Comparison of ENCODE assay signal across 16 cellular contexts in the genomic region with DNA sequence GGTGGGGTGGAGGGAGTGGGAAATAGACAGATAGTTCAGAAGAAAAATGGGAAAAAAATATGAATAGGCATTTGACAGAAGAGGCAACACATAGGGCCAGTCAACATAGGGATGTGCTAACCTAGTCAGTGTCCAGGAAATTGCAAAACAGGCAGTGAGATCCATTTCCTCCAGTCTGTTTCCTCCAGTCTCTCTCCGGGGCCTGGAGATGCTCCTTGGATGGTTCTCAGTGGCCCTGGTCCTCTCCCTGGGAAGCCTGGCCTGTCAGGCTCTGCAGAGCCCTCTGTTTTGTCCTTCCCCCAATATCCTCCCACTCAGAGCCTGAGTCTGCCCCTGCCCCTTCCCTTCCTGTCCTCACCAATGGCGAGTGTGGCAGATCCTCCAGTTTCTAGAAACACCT. TPM values are rescaled to one million over a fixed set of nuclear protein-coding genes. Genes with fewer than 3 reads are reported as not detected.
DNase-seq lines count a peak whose midpoint lies in the region; ATAC-seq and TF ChIP-seq lines count a peak whose summit lies in the region.
"Had no signal": no experiment of that assay in that cellular context is flagged by ENCODE, and none has a peak within 500 bp of the region (broad histone marks: within the 10 kb centered on the region; RNA-seq: fewer than 3 reads in every experiment).

No MANE protein-coding gene starts in this region.

- no peaks in the 10 kb centered on the region for H3K36me3 ChIP-seq in OCI-LY3 (replicated peaks; ENCODE audit: low read depth, low read length)
- no peaks in the 10 kb centered on the region for H3K36me3 ChIP-seq in prostate gland
- no peaks in the 10 kb centered on the region for H3K36me3 ChIP-seq in vagina
- H3K36me3 ChIP-seq in gastrocnemius medialis, result no peaks in the 10 kb centered on the region
- H3K36me3 ChIP-seq: uterus had no signal

- peaks cover 35% of the 10 kb centered on the region; the same call in 1 of the 2 replicates for H3K9me3 ChIP-seq in OCI-LY3 (ENCODE audit: insufficient read depth, low read length)
- H3K9me3 ChIP-seq in prostate gland, result no peaks in the 10 kb centered on the region
- H3K9me3 ChIP-seq in vagina, result no peaks in the 10 kb centered on the region
- no peaks in the 10 kb centered on the region for H3K9me3 ChIP-seq in gastrocnemius medialis
- H3K9me3 ChIP-seq: uterus had no signal

- ATAC-seq in HG02759 (IDR thresholded peaks at IDR 0.05; ENCODE audit: unreplicated experiment), result no peak
- ATAC-seq in gastrocnemius medialis, result no peak
- ATAC-seq: stimulated activated effector memory CD8-positive, alpha-beta T cell treated with anti-CD3 and anti-CD28 coated beads, Interleukin-12 subunit alpha, Interleukin-12 subunit beta, amount 100 ng/mL, for 72 hours; WTC11 had no signal

- 0 out of 2 replicates have a peak overlapping the region, but pooled peaks have one; percentile 66 for H2AFZ ChIP-seq in OCI-LY3 (ENCODE audit: low read depth, low read length)

- peak overlapping the region; percentile 84 for H3K4me2 ChIP-seq in OCI-LY3 (ENCODE audit: low read length)

- DNase-seq in choroid plexus epithelial cell (ENCODE audit: low read depth) (peak; percentile 29), prostate gland (ENCODE audit: low spot score) (no peak), vagina (ENCODE audit: extremely low spot score in 2 of 2) (no peak), gastrocnemius medialis (no peak)
- no peak for DNase-seq in activated naive CD4-positive, alpha-beta T cell treated with anti-CD3 and anti-CD28 coated beads, Interleukin-2, amount 10 ng/mL, durations not matched to agents 7 days and 5 days
- DNase-seq: central memory CD4-positive, alpha-beta T cell; mesendoderm; NCI-H1417 treated with DMSO at 0.1 percent for 48 hours; SW 1271 had no signal

- TF ChIP-seq CTCF in OCI-LY3 (IDR thresholded peaks at IDR 0.05; ENCODE audit: low read depth, low read length) (no peak), choroid plexus epithelial cell (conservative IDR thresholded peaks at IDR 0.05; ENCODE audit: low read depth, low read length) (no peak), prostate gland (IDR thresholded peaks at IDR 0.05) (no peak), vagina (IDR thresholded peaks at IDR 0.05) (no peak), gastrocnemius medialis (IDR thresholded peaks at IDR 0.05 in 4 of 5, conservative IDR thresholded peaks at IDR 0.05 in 1 of 5) (no peak)

- H3K27me3 Mint-ChIP-seq in activated naive CD4-positive, alpha-beta T cell treated with anti-CD3 and anti-CD28 coated beads, Interleukin-2, amount 10 ng/mL, durations not matched to agents 7 days and 5 days, result peaks cover 8% of the 10 kb centered on the region
- H3K27me3 Mint-ChIP-seq: activated naive CD4-positive, alpha-beta T cell treated with anti-CD3 and anti-CD28 coated beads, Interleukin-2, amount 50 U/mL, for 24 hours had no signal

- no peaks in the 10 kb centered on the region for H4K20me1 ChIP-seq in OCI-LY3 (ENCODE audit: insufficient read depth, low read length)

- H3K4me1 Mint-ChIP-seq in activated naive CD4-positive, alpha-beta T cell treated with anti-CD3 and anti-CD28 coated beads, Interleukin-2, amount 10 ng/mL, durations not matched to agents 7 days and 5 days, result peaks cover 53% of the 10 kb centered on the region

- WGBS in prostate gland, result 91% methylated on average over 2 of the region's 2 CpGs

- CTCF ChIA-PET in activated naive CD4-positive, alpha-beta T cell treated with anti-CD3 and anti-CD28 coated beads, Interleukin-2, amount 10 ng/mL, durations not matched to agents 7 days and 5 days (lab: Charles Lee), result interaction anchor here (1.6 to 8.2 kb wide), 4 partner anchors 52 to 107 kb away, joined by 7 to 190 read pairs (median 26); no protein-coding TSS in a partner anchor

- intact Hi-C loops in prostate gland (cut with DNase I), result no loop called here
- intact Hi-C loops in vagina (cut with DNase I), result loop anchor here (5.0 kb wide), 1 partner anchor 93 kb away; no protein-coding TSS in a partner anchor
- intact Hi-C loops in gastrocnemius medialis (cut with DNase I; ENCODE audit: low total_unique reads), result no loop called here

- H3K27ac ChIP-seq in OCI-LY3 (ENCODE audit: low read length), result peak overlapping the region; percentile 97
- H3K27ac ChIP-seq in prostate gland, result peak overlapping the region; percentile 12 to 55
- H3K27ac ChIP-seq in vagina, result no peak overlapping the region
- no peak overlapping the region for H3K27ac ChIP-seq in gastrocnemius medialis
- H3K27ac ChIP-seq: uterus had no signal

- H3K4me3 ChIP-seq in OCI-LY3 (ENCODE audit: low read length), result peak overlapping the region; percentile 57; the same call in 1 of the 2 replicates
- no peak overlapping the region for H3K4me3 ChIP-seq in choroid plexus epithelial cell (ENCODE audit: low read depth, low read length)
- no peak overlapping the region for H3K4me3 ChIP-seq in prostate gland
- no peak overlapping the region for H3K4me3 ChIP-seq in vagina
- H3K4me3 ChIP-seq in gastrocnemius medialis, result no peak overlapping the region
- H3K4me3 ChIP-seq: uterus had no signal

- no peaks in the 10 kb centered on the region for H3K9me3 Mint-ChIP-seq in activated naive CD4-positive, alpha-beta T cell treated with anti-CD3 and anti-CD28 coated beads, Interleukin-2, amount 10 ng/mL, durations not matched to agents 7 days and 5 days
- H3K9me3 Mint-ChIP-seq: activated naive CD4-positive, alpha-beta T cell treated with anti-CD3 and anti-CD28 coated beads, Interleukin-2, amount 50 U/mL, for 24 hours; stimulated activated effector memory CD8-positive, alpha-beta T cell treated with anti-CD3 and anti-CD28 coated beads, Interleukin-12 subunit alpha, Interleukin-12 subunit beta, amount 100 ng/mL, for 72 hours had no signal

- TF ChIP-seq POLR2A in GM19193 (IDR thresholded peaks at IDR 0.05; ENCODE audit: extremely low read depth, insufficient read depth, insufficient read length) (peak; percentile 17), prostate gland (IDR thresholded peaks at IDR 0.05) (no peak), vagina (IDR thresholded peaks at IDR 0.05) (no peak), gastrocnemius medialis (IDR thresholded peaks at IDR 0.05) (no peak)

- H3K4me1 ChIP-seq in OCI-LY3 (ENCODE audit: low read length), result peaks cover 79% of the 10 kb centered on the region
- H3K4me1 ChIP-seq in prostate gland (replicated peaks), result peaks cover 13% of the 10 kb centered on the region
- peaks cover 38% of the 10 kb centered on the region for H3K4me1 ChIP-seq in vagina
- peaks cover 5 to 11% of the 10 kb centered on the region in 2 donors for H3K4me1 ChIP-seq in gastrocnemius medialis

- H3K9ac ChIP-seq in OCI-LY3 (ENCODE audit: low read length), result peak overlapping the region; percentile 75

- in situ Hi-C loops in gastrocnemius medialis (cut with MboI; ENCODE audit: low sequenced_read_pairs in 4 of 4), result loop anchor here (5.0 to 25.0 kb wide), 4 partner anchors 93 to 403 kb away; partner anchors contain the start of gene NAMPT (in 1 of the 4)

- no peak overlapping the region for H3K27ac Mint-ChIP-seq in activated naive CD4-positive, alpha-beta T cell treated with anti-CD3 and anti-CD28 coated beads, Interleukin-2, amount 10 ng/mL, durations not matched to agents 7 days and 5 days
- H3K27ac Mint-ChIP-seq: activated naive CD4-positive, alpha-beta T cell treated with anti-CD3 and anti-CD28 coated beads, Interleukin-2, amount 50 U/mL, for 24 hours; stimulated activated effector memory CD8-positive, alpha-beta T cell treated with anti-CD3 and anti-CD28 coated beads, Interleukin-12 subunit alpha, Interleukin-12 subunit beta, amount 100 ng/mL, for 72 hours; WTC11 had no signal

- no peaks in the 10 kb centered on the region for H3K79me2 ChIP-seq in OCI-LY3 (ENCODE audit: low read length)

- no peak overlapping the region for H3K4me3 Mint-ChIP-seq in activated naive CD4-positive, alpha-beta T cell treated with anti-CD3 and anti-CD28 coated beads, Interleukin-2, amount 10 ng/mL, durations not matched to agents 7 days and 5 days
- H3K4me3 Mint-ChIP-seq: activated naive CD4-positive, alpha-beta T cell treated with anti-CD3 and anti-CD28 coated beads, Interleukin-2, amount 50 U/mL, for 24 hours; stimulated activated effector memory CD8-positive, alpha-beta T cell treated with anti-CD3 and anti-CD28 coated beads, Interleukin-12 subunit alpha, Interleukin-12 subunit beta, amount 100 ng/mL, for 72 hours; WTC11 had no signal

- H3K27me3 ChIP-seq in OCI-LY3 (ENCODE audit: low read depth, low read length), result no peaks in the 10 kb centered on the region
- H3K27me3 ChIP-seq in prostate gland (replicated peaks; ENCODE audit: insufficient read depth), result no peaks in the 10 kb centered on the region
- no peaks in the 10 kb centered on the region for H3K27me3 ChIP-seq in vagina
- no peaks in the 10 kb centered on the region for H3K27me3 ChIP-seq in gastrocnemius medialis
- H3K27me3 ChIP-seq: uterus had no signal

- H3K36me3 Mint-ChIP-seq in activated naive CD4-positive, alpha-beta T cell treated with anti-CD3 and anti-CD28 coated beads, Interleukin-2, amount 10 ng/mL, durations not matched to agents 7 days and 5 days, result no peaks in the 10 kb centered on the region
- H3K36me3 Mint-ChIP-seq: activated naive CD4-positive, alpha-beta T cell treated with anti-CD3 and anti-CD28 coated beads, Interleukin-2, amount 50 U/mL, for 24 hours; stimulated activated effector memory CD8-positive, alpha-beta T cell treated with anti-CD3 and anti-CD28 coated beads, Interleukin-12 subunit alpha, Interleukin-12 subunit beta, amount 100 ng/mL, for 72 hours had no signal

RNA-seq across cellular contexts. Expression of gene SYPL1, which starts 52.6 kb away (rescaled TPM):
- total RNA-seq in prostate gland (100 to 1,000 TPM in 1 of 2 donors, 10 to 100 TPM in 1; 87.9 to 132 TPM), vagina (76.9 TPM), gastrocnemius medialis (10 to 100 TPM; 81.5 to 90.9 (median 83.2) TPM)

Comparison
In these comparisons a context has a peak if more than half of its experiments do, and no peak if none do; other contexts are left out.
1. H3K27ac ChIP-seq: peak in OCI-LY3 (single experiment) and prostate gland (2 of 2); none in vagina (single experiment) and gastrocnemius medialis (0 of 4).